In the genomic region with DNA sequence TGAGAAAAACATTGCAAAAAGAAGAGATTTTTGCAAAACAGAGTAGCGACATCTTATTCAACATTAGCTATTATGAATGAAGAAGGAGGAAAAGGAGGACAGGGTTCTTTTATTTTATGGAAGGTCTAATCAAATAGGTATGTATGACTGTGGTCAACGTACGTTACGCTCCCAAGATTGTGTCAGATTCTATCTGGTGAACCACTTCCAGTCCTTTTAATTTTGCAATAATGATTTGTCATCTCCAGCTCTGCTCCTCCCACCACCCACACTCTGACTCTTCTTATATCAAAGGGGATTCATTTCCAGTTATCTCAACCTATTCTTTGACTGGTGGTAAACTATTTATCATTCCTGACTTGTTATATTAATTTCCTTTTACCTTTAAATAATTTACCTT, we compare ENCODE assay signal across 15 cellular contexts.
DNase-seq lines count a peak whose midpoint lies in the region; ATAC-seq and TF ChIP-seq lines count a peak whose summit lies in the region.
"Had no signal": no experiment of that assay in that cellular context is flagged by ENCODE, and none has a peak within 500 bp of the region (broad histone marks: within the 10 kb centered on the region; RNA-seq: fewer than 3 reads in every experiment).

No MANE protein-coding gene starts in this region.

- no peaks in the 10 kb centered on the region for H3K36me3 ChIP-seq in body of pancreas (replicated peaks in 1 of 2; ENCODE audit: insufficient read depth in 1 of 2, low read depth in 2 of 2)
- H3K36me3 ChIP-seq: vagina had no signal

- no peak for TF ChIP-seq POLR2A in body of pancreas (IDR thresholded peaks at IDR 0.05)

- intact Hi-C loops in body of pancreas (cut with DNase I), result no loop called here

- WGBS in body of pancreas, 2 donors, result 60 to 70% methylated on average over 4 of the region's 4 CpGs

- H3K4me1 ChIP-seq in body of pancreas, result no peaks in the 10 kb centered on the region
- H3K4me1 ChIP-seq: vagina had no signal

- H3K9me3 ChIP-seq in body of pancreas, result no peaks in the 10 kb centered on the region
- H3K9me3 ChIP-seq: vagina had no signal

- DNase-seq in HL-60 (ENCODE audit: low read depth in 1 of 2, low spot score in 1 of 2) (peak; percentile 33 to 67), RPMI7951 (ENCODE audit: low read depth) (peak; percentile 56), fibroblast of peridontal ligament (ENCODE audit: extremely low read depth) (peak; percentile 60), NCI-H526 treated with DMSO at 0.1 percent for 48 hours (lab: John Stamatoyannopoulos, UW) (no peak), HuH-7 (ENCODE audit: low spot score) (no peak), body of pancreas (no peak)
- DNase-seq: activated naive CD4-positive, alpha-beta T cell treated with anti-CD3 and anti-CD28 coated beads, Interleukin-2, amount 10 ng/mL, durations not matched to agents 7 days and 5 days; CD8-positive, alpha-beta memory T cell; NCI-H2081; NCI-H774; nephron progenitor cell; stimulated activated naive CD4-positive, alpha-beta T cell treated with Interleukin-2 at 50 U/mL for 16 hours had no signal

- H3K27ac ChIP-seq in HL-60 (replicated peaks), result peak overlapping the region; percentile 76
- H3K27ac ChIP-seq in body of pancreas, result no peak overlapping the region
- H3K27ac ChIP-seq: vagina had no signal

- TF ChIP-seq CTCF in HL-60 (IDR thresholded peaks at IDR 0.05; ENCODE audit: insufficient read depth, low read length), result no peak
- no peak for TF ChIP-seq CTCF in body of pancreas (IDR thresholded peaks at IDR 0.05)

- H3K4me3 ChIP-seq in HL-60 (replicated peaks; ENCODE audit: insufficient read depth, low read length), result no peak overlapping the region
- H3K4me3 ChIP-seq in body of pancreas, result no peak overlapping the region
- H3K4me3 ChIP-seq: vagina had no signal

- no peaks in the 10 kb centered on the region for H3K27me3 ChIP-seq in HL-60 (ENCODE audit: insufficient read depth, poor library complexity, severe bottlenecking)
- H3K27me3 ChIP-seq in body of pancreas, result no peaks in the 10 kb centered on the region
- H3K27me3 ChIP-seq: vagina had no signal

- ATAC-seq in GM21381 (IDR thresholded peaks at IDR 0.05; ENCODE audit: unreplicated experiment) (no peak), body of pancreas (no peak)
- ATAC-seq: sciatic nerve had no signal

Comparison
In these comparisons a context has a peak if more than half of its experiments do, and no peak if none do; other contexts are left out.
1. DNase-seq: peak in HL-60 (2 of 2), RPMI7951 (single experiment) and fibroblast of peridontal ligament (single experiment); none in NCI-H526 treated with DMSO at 0.1 percent for 48 hours (single experiment), HuH-7 (single experiment) and body of pancreas (0 of 4).